9 cellular contexts compared by ENCODE assay signal in the genomic region with DNA sequence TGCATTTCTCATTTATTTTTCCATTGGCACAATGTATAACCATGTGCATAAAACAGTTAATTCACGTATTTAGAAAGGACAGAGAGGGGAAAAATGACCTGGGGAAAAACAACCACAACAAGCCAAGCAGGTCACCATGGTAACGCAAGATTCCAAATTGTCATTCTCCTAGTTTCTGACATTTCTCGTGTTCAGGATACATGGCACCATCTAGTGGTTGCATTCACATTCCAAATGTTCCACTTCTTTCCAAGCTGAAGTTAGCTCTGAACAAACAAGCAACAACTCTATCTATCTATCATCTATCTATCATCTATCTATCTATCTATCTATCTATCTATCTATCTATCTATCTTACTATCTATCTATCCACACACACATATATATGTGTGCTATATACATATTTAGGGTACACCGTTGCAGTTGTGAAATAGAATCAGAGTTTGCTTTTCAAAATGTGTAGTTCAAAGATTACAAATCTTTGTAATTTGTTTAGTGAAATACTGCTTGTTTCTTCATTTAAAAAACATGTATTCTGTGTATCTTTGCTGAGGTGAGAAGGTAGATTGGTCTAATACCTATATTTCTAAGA.
DNase-seq lines count a peak whose midpoint lies in the region; ATAC-seq and TF ChIP-seq lines count a peak whose summit lies in the region.
"Had no signal": no experiment of that assay in that cellular context is flagged by ENCODE, and none has a peak within 500 bp of the region (broad histone marks: within the 10 kb centered on the region; RNA-seq: fewer than 3 reads in every experiment).

No MANE protein-coding gene starts in this region.

- H3K4me3 Mint-ChIP-seq in mesothelial cell of epicardium = no peak overlapping the region
- H3K4me3 Mint-ChIP-seq: activated naive CD8-positive, alpha-beta T cell treated with anti-CD3 and anti-CD28 coated beads, Interleukin-2, amount 10 ng/mL, durations not matched to agents 7 days and 5 days had no signal

- CTCF ChIA-PET in HEK293T (lab: Yijun Ruan, JAX) = interaction anchor here (0.6 to 1.3 kb wide), 4 partner anchors 284 to 566 kb away, joined by 3 to 4 read pairs (median 3); no protein-coding TSS in a partner anchor

- H3K27ac Mint-ChIP-seq in mesothelial cell of epicardium = no peak overlapping the region
- H3K27ac Mint-ChIP-seq: activated naive CD8-positive, alpha-beta T cell treated with anti-CD3 and anti-CD28 coated beads, Interleukin-2, amount 10 ng/mL, durations not matched to agents 7 days and 5 days had no signal

- H3K4me1 Mint-ChIP-seq in mesothelial cell of epicardium = no peaks in the 10 kb centered on the region
- H3K4me1 Mint-ChIP-seq: activated naive CD8-positive, alpha-beta T cell treated with anti-CD3 and anti-CD28 coated beads, Interleukin-2, amount 10 ng/mL, durations not matched to agents 7 days and 5 days had no signal

- peak; percentile 62 for TF ChIP-seq CTCF in mesothelial cell of epicardium (IDR thresholded peaks at IDR 0.05; ENCODE audit: unreplicated experiment)

- no peaks in the 10 kb centered on the region for H3K36me3 Mint-ChIP-seq in mesothelial cell of epicardium
- H3K36me3 Mint-ChIP-seq: activated naive CD8-positive, alpha-beta T cell treated with anti-CD3 and anti-CD28 coated beads, Interleukin-2, amount 10 ng/mL, durations not matched to agents 7 days and 5 days had no signal

- ATAC-seq in GM21737 (IDR thresholded peaks at IDR 0.05; ENCODE audit: unreplicated experiment) (no peak), HG02840 (IDR thresholded peaks at IDR 0.05; ENCODE audit: low FRiP score, unreplicated experiment) (no peak)

- H3K27me3 Mint-ChIP-seq in mesothelial cell of epicardium (ENCODE audit: low read depth) = peaks cover 5% of the 10 kb centered on the region
- H3K27me3 Mint-ChIP-seq: activated naive CD8-positive, alpha-beta T cell treated with anti-CD3 and anti-CD28 coated beads, Interleukin-2, amount 10 ng/mL, durations not matched to agents 7 days and 5 days had no signal

- DNase-seq in NCI-H2171 treated with DMSO at 0.1 percent for 48 hours (lab: John Stamatoyannopoulos, UW) = peak; percentile 2
- DNase-seq in NCI-H2171 (lab: John Stamatoyannopoulos, UW) = no peak
- DNase-seq in HEK293T (ENCODE audit: extremely low spot score) = peak; percentile 36
- DNase-seq in NCI-H748 (lab: John Stamatoyannopoulos, UW; ENCODE audit: unreplicated experiment) = peak; percentile 89
- DNase-seq in cerebellar cortex (ENCODE audit: low spot score) = peak; percentile 37
- DNase-seq in mesothelial cell of epicardium (ENCODE audit: low spot score in 2 of 2, unreplicated experiment in 2 of 2) = no peak
- DNase-seq: activated naive CD8-positive, alpha-beta T cell treated with anti-CD3 and anti-CD28 coated beads, Interleukin-2, amount 10 ng/mL, durations not matched to agents 7 days and 5 days had no signal

- H3K9me3 Mint-ChIP-seq in mesothelial cell of epicardium = no peaks in the 10 kb centered on the region
- H3K9me3 Mint-ChIP-seq: activated naive CD8-positive, alpha-beta T cell treated with anti-CD3 and anti-CD28 coated beads, Interleukin-2, amount 10 ng/mL, durations not matched to agents 7 days and 5 days had no signal

- POLR2A ChIA-PET in HEK293T (lab: Yijun Ruan, JAX) = no interaction called here

TF ChIP-seq in HEK293T, 16 proteins besides CTCF, POLR2A, EP300 and RAD21:
- no peak for TF ChIP-seq ELF4 (IDR thresholded peaks at IDR 0.05)
- TF ChIP-seq HDGF (IDR thresholded peaks at IDR 0.05; ENCODE audit: borderline replicate concordance) = no peak
- no peak for TF ChIP-seq BHLHE40 (IDR thresholded peaks at IDR 0.05; ENCODE audit: borderline replicate concordance)
- TF ChIP-seq ZNF384 (IDR thresholded peaks at IDR 0.05) = no peak
- TF ChIP-seq NFRKB (IDR thresholded peaks at IDR 0.05) = no peak
- no peak for TF ChIP-seq SP1 (IDR thresholded peaks at IDR 0.05)
- TF ChIP-seq SUZ12 (IDR thresholded peaks at IDR 0.05) = no peak
- TF ChIP-seq CTBP1 (IDR thresholded peaks at IDR 0.05; ENCODE audit: borderline replicate concordance) = no peak
- no peak for TF ChIP-seq LEF1 (IDR thresholded peaks at IDR 0.05; ENCODE audit: borderline replicate concordance)
- TF ChIP-seq, protein P1, sequence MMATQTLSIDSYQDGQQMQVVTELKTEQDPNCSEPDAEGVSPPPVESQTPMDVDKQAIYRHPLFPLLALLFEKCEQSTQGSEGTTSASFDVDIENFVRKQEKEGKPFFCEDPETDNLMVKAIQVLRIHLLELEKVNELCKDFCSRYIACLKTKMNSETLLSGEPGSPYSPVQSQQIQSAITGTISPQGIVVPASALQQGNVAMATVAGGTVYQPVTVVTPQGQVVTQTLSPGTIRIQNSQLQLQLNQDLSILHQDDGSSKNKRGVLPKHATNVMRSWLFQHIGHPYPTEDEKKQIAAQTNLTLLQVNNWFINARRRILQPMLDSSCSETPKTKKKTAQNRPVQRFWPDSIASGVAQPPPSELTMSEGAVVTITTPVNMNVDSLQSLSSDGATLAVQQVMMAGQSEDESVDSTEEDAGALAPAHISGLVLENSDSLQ (IDR thresholded peaks at IDR 0.05) = no peak
- TF ChIP-seq L3MBTL2 (conservative IDR thresholded peaks at IDR 0.05) = no peak
- no peak for TF ChIP-seq FOXA1 (IDR thresholded peaks at IDR 0.05)
- TF ChIP-seq ARNT (IDR thresholded peaks at IDR 0.05) = no peak
- TF ChIP-seq TARDBP (IDR thresholded peaks at IDR 0.05) = no peak
- no peak for TF ChIP-seq FOXK2 (IDR thresholded peaks at IDR 0.05)
- TF ChIP-seq FOXM1 (IDR thresholded peaks at IDR 0.05; ENCODE audit: borderline replicate concordance) = no peak

Comparison
In these comparisons a context has a peak if more than half of its experiments do, and no peak if none do; other contexts are left out.
1. DNase-seq: peak in NCI-H2171 treated with DMSO at 0.1 percent for 48 hours (single experiment), HEK293T (single experiment), NCI-H748 (single experiment) and cerebellar cortex (single experiment); none in NCI-H2171 (single experiment) and mesothelial cell of epicardium (0 of 2).